ENCODE assay signal across 8 cellular contexts in genomic region chr4:75995727-75996126, GRCh38. TPM values are rescaled to one million over a fixed set of nuclear protein-coding genes. Genes with fewer than 3 reads are reported as not detected.
DNase-seq lines count a peak whose midpoint lies in the region; ATAC-seq and TF ChIP-seq lines count a peak whose summit lies in the region.

No MANE protein-coding gene starts in this region.

- peaks cover 3% of the 10 kb centered on the region for H3K4me1 ChIP-seq in CD4-positive, CD25-positive, alpha-beta regulatory T cell (ENCODE audit: control insufficient read depth, insufficient read depth, low read length, poor library complexity, severe bottlenecking)

- peak overlapping the region in 1 of 4 donors; percentile 66 for H3K4me3 Mint-ChIP-seq in CD4-positive, CD25-positive, alpha-beta regulatory T cell
- H3K4me3 Mint-ChIP-seq in brain: peak overlapping the region in 1 of 5 experiments; percentile 62

- DNase-seq in CD4-positive, CD25-positive, alpha-beta regulatory T cell: peak in 2 of 3 donors; percentile 59 to 62
- DNase-seq in H4 (ENCODE audit: low spot score) (peak; percentile 44), NCI-H510A (lab: John Stamatoyannopoulos, UW) (peak; percentile 3), left kidney (ENCODE audit: low read depth, low spot score) (peak; percentile 74), GM19240 (ENCODE audit: insufficient read length, low spot score) (no peak)

- no peaks in the 10 kb centered on the region for H3K27me3 ChIP-seq in CD4-positive, CD25-positive, alpha-beta regulatory T cell (ENCODE audit: control insufficient read depth, insufficient read depth, low read length)

- H3K27ac ChIP-seq in CD4-positive, CD25-positive, alpha-beta regulatory T cell (ENCODE audit: insufficient read depth, low read length, poor library complexity, severe bottlenecking): no peak overlapping the region

- no peak overlapping the region for H3K4me3 ChIP-seq in CD4-positive, CD25-positive, alpha-beta regulatory T cell (ENCODE audit: low read depth, low read length)

- H3K9me3 ChIP-seq in CD4-positive, CD25-positive, alpha-beta regulatory T cell (ENCODE audit: control insufficient read depth in 2 of 2, low read length in 2 of 2): no peaks in the 10 kb centered on the region

- no peaks in the 10 kb centered on the region for H3K36me3 ChIP-seq in CD4-positive, CD25-positive, alpha-beta regulatory T cell (ENCODE audit: control insufficient read depth, insufficient read depth, low read length)

- H3K9me3 Mint-ChIP-seq in CD4-positive, CD25-positive, alpha-beta regulatory T cell: no peaks in the 10 kb centered on the region
- H3K9me3 Mint-ChIP-seq in brain: peaks cover 0 to 3% (median 0%) of the 10 kb centered on the region in 5 experiments

- no peak overlapping the region for H3K27ac Mint-ChIP-seq in CD4-positive, CD25-positive, alpha-beta regulatory T cell
- no peak overlapping the region for H3K27ac Mint-ChIP-seq in brain

- no peaks in the 10 kb centered on the region for H3K36me3 Mint-ChIP-seq in CD4-positive, CD25-positive, alpha-beta regulatory T cell
- no peaks in the 10 kb centered on the region for H3K36me3 Mint-ChIP-seq in brain

- ATAC-seq in CD4-positive, CD25-positive, alpha-beta regulatory T cell (ENCODE audit: low read depth in 2 of 2): no peak
- ATAC-seq in GM18511 (IDR thresholded peaks at IDR 0.05; ENCODE audit: unreplicated experiment): no peak
- no peak for ATAC-seq in HG03439 (IDR thresholded peaks at IDR 0.05; ENCODE audit: unreplicated experiment)

- peak; percentile 81 to 82 for TF ChIP-seq CTCF in brain (conservative IDR thresholded peaks at IDR 0.05)

- peaks cover 0 to 10% (median 6%) of the 10 kb centered on the region in 4 donors for H3K4me1 Mint-ChIP-seq in CD4-positive, CD25-positive, alpha-beta regulatory T cell
- H3K4me1 Mint-ChIP-seq in brain: peaks cover 8% of the 10 kb centered on the region

- peaks cover 11% of the 10 kb centered on the region for H3K27me3 Mint-ChIP-seq in CD4-positive, CD25-positive, alpha-beta regulatory T cell
- H3K27me3 Mint-ChIP-seq in brain: peaks cover 29% of the 10 kb centered on the region

RNA-seq across cellular contexts. Expression of gene SDAD1, which starts 5.0 kb away (rescaled TPM):
- 44.3 TPM for total RNA-seq in CD4-positive, CD25-positive, alpha-beta regulatory T cell
- polyA plus RNA-seq in CD4-positive, CD25-positive, alpha-beta regulatory T cell: 10 to 100 TPM; 58.0 to 81.5 (median 69.0) TPM
- 22.6 and 32.2 TPM in 2 replicates for total RNA-seq in H4 (2014; rRNA removed; shearing (Covaris generic))
- polyA plus RNA-seq in brain (ENCODE audit: insufficient read depth, low read depth, low replicate concordance): 12.7 TPM

RNA-seq across cellular contexts. Expression of gene CXCL9, which starts 11.6 kb away (rescaled TPM):
- total RNA-seq in CD4-positive, CD25-positive, alpha-beta regulatory T cell: not detected
- polyA plus RNA-seq in CD4-positive, CD25-positive, alpha-beta regulatory T cell: not detected
- not detected in 2 replicates for total RNA-seq in H4 (2014; rRNA removed; shearing (Covaris generic))
- polyA plus RNA-seq in brain (ENCODE audit: insufficient read depth, low read depth, low replicate concordance): not detected

RNA-seq across cellular contexts. Expression of gene CXCL10, which starts 27.6 kb away (rescaled TPM):
- not detected for total RNA-seq in CD4-positive, CD25-positive, alpha-beta regulatory T cell
- not detected for polyA plus RNA-seq in CD4-positive, CD25-positive, alpha-beta regulatory T cell
- 0.41 and 1.1 TPM in 2 replicates for total RNA-seq in H4 (2014; rRNA removed; shearing (Covaris generic))
- not detected for polyA plus RNA-seq in brain (ENCODE audit: insufficient read depth, low read depth, low replicate concordance)

RNA-seq across cellular contexts. Expression of gene CXCL11, which starts 40.1 kb away (rescaled TPM):
- total RNA-seq in CD4-positive, CD25-positive, alpha-beta regulatory T cell: not detected
- not detected for polyA plus RNA-seq in CD4-positive, CD25-positive, alpha-beta regulatory T cell
- not detected in 2 replicates for total RNA-seq in H4 (2014; rRNA removed; shearing (Covaris generic))
- not detected for polyA plus RNA-seq in brain (ENCODE audit: insufficient read depth, low read depth, low replicate concordance)

RNA-seq across cellular contexts. Expression of gene NAAA, which starts 54.9 kb away (rescaled TPM):
- 60.5 TPM for total RNA-seq in CD4-positive, CD25-positive, alpha-beta regulatory T cell
- 100 to 1,000 TPM; 108 to 135 (median 124) TPM for polyA plus RNA-seq in CD4-positive, CD25-positive, alpha-beta regulatory T cell
- 0.39 and 4.3 TPM in 2 replicates for total RNA-seq in H4 (2014; rRNA removed; shearing (Covaris generic))
- polyA plus RNA-seq in brain (ENCODE audit: insufficient read depth, low read depth, low replicate concordance): 6.3 TPM
